9 cellular contexts compared by ENCODE assay signal in genomic region chr19:12825259-12826131, GRCh38. TPM values are rescaled to one million over a fixed set of nuclear protein-coding genes. Genes with fewer than 3 reads are reported as not detected.
DNase-seq lines count a peak whose midpoint lies in the region; FAIRE-seq and TF ChIP-seq lines count a peak whose summit lies in the region.
"Had no signal": no experiment of that assay in that cellular context is flagged by ENCODE, and none has a peak within 500 bp of the region (broad histone marks: within the 10 kb centered on the region; RNA-seq: fewer than 3 reads in every experiment).

No MANE protein-coding gene starts in this region.

- peak overlapping the region; percentile 90 for H3K18ac ChIP-seq in neuronal stem cell (ENCODE audit: low read length)

- H3K9ac ChIP-seq in neuronal stem cell (ENCODE audit: low read depth, low read length, poor library complexity) = no peak overlapping the region
- H3K9ac ChIP-seq: BLaER1 treated with 17β-estradiol and CSF1 and Interleukin-3, amounts not matched to agents 10 nM and 100 nM had no signal

- peak; percentile 53 for TF ChIP-seq CTCF in LNCaP clone FGC (IDR thresholded peaks at IDR 0.05; ENCODE audit: control insufficient read depth, extremely low read depth, insufficient read depth)
- peak; percentile 39 for TF ChIP-seq CTCF in cardiac fibroblast (IDR thresholded peaks at IDR 0.05; ENCODE audit: low read depth, low read length)

- no peak overlapping the region for H3K14ac ChIP-seq in neuronal stem cell (ENCODE audit: low read length)

- H4K8ac ChIP-seq in neuronal stem cell (ENCODE audit: low read depth, low read length) = no peak overlapping the region

- peak overlapping the region; percentile 88 for H2AFZ ChIP-seq in neuronal stem cell (ENCODE audit: low read length)

- no peaks in the 10 kb centered on the region for H3K79me1 ChIP-seq in neuronal stem cell (ENCODE audit: low read depth, low read length)

- peak overlapping the region; percentile 16 for H3K23ac ChIP-seq in neuronal stem cell (ENCODE audit: low read depth, low read length, poor library complexity)

- H3K4me3 ChIP-seq in LNCaP clone FGC (ENCODE audit: low read depth, low read length) (no peak overlapping the region), cardiac fibroblast (replicated peaks in 1 of 2; ENCODE audit: low read depth in 2 of 2, low read length in 2 of 2) (no peak overlapping the region), neuronal stem cell (ENCODE audit: low read length in 2 of 2) (peak overlapping the region; percentile 25 to 72)
- H3K4me3 ChIP-seq: BLaER1 treated with 17β-estradiol and CSF1 and Interleukin-3, amounts not matched to agents 10 nM and 100 nM had no signal

- H4K91ac ChIP-seq in neuronal stem cell (ENCODE audit: low read depth, low read length, poor library complexity) = no peak overlapping the region

- DNase-seq in DMS53 (lab: John Stamatoyannopoulos, UW) (peak; percentile 72), DMS53 treated with DMSO at 0.1 percent for 48 hours (lab: John Stamatoyannopoulos, UW; ENCODE audit: unreplicated experiment) (no peak), LNCaP clone FGC (ENCODE audit: low read depth) (no peak), cardiac fibroblast (ENCODE audit: low read depth in 2 of 2) (peak; percentile 52 to 54), neuronal stem cell (ENCODE audit: low spot score) (no peak), SIG-M5 treated with dmso at 0.1 percent for 504 hours (lab: John Stamatoyannopoulos, UW; ENCODE audit: unreplicated experiment) (no peak), H54 (ENCODE audit: insufficient read length, low spot score) (no peak), Ammon's horn (ENCODE audit: low spot score) (no peak)

- peak overlapping the region; percentile 51 for H3K4me2 ChIP-seq in neuronal stem cell (ENCODE audit: insufficient read depth, low read length, poor library complexity, severe bottlenecking)

- no peak overlapping the region for H3K4ac ChIP-seq in neuronal stem cell (ENCODE audit: low read length)

- no peaks in the 10 kb centered on the region for H3K36me3 ChIP-seq in neuronal stem cell (replicated peaks in 1 of 2; ENCODE audit: control insufficient read depth in 2 of 2, insufficient read depth in 2 of 2, low read length in 2 of 2)
- H3K36me3 ChIP-seq: BLaER1 treated with 17β-estradiol and CSF1 and Interleukin-3, amounts not matched to agents 10 nM and 100 nM had no signal

- H3K27ac ChIP-seq in neuronal stem cell (replicated peaks; ENCODE audit: low read length) = no peak overlapping the region
- H3K27ac ChIP-seq: BLaER1 treated with 17β-estradiol and CSF1 and Interleukin-3, amounts not matched to agents 10 nM and 100 nM had no signal

- H2AK5ac ChIP-seq in neuronal stem cell (ENCODE audit: low read depth, low read length) = no peak overlapping the region

- no peak overlapping the region for H2BK12ac ChIP-seq in neuronal stem cell (ENCODE audit: low read length)

- FAIRE-seq in H54 (lab: Jason Lieb, UNC) = no peak

- TF ChIP-seq POLR2A in H54 (IDR thresholded peaks at IDR 0.05; ENCODE audit: low read depth, low read length) = no peak

- no CpG with 5 or more reads among the region's 46 CpGs for WGBS in neuronal stem cell (ENCODE audit: extremely low coverage in 2 of 2, insufficient read length in 2 of 2, insufficient replicate concordance in 1 of 2), 2 donors

- H3K4me1 ChIP-seq in neuronal stem cell (ENCODE audit: control insufficient read depth in 2 of 2, insufficient read depth in 1 of 2, low read depth in 1 of 2, low read length in 2 of 2) = peaks cover 0 to 5% of the 10 kb centered on the region in 2 donors

- H3K27me3 ChIP-seq in neuronal stem cell (ENCODE audit: control insufficient read depth in 3 of 3, insufficient read depth in 3 of 3, low read depth in 1 of 3, low read length in 3 of 3) = peaks cover 0 to 45% (median 9%) of the 10 kb centered on the region in 3 experiments

- H3K9me3 ChIP-seq in neuronal stem cell (replicated peaks in 1 of 2; ENCODE audit: control insufficient read depth in 2 of 2, insufficient read depth in 1 of 2, low read depth in 1 of 2, low read length in 2 of 2) = no peaks in the 10 kb centered on the region

- H2BK120ac ChIP-seq in neuronal stem cell (ENCODE audit: low read depth, low read length) = no peak overlapping the region

- H2BK15ac ChIP-seq in neuronal stem cell (ENCODE audit: low read length) = no peak overlapping the region

- no peak overlapping the region for H2BK5ac ChIP-seq in neuronal stem cell (ENCODE audit: low read length)

RNA-seq across cellular contexts. Expression of gene RTBDN, which starts 8.9 kb away (rescaled TPM):
- 0.24 TPM for polyA plus RNA-seq in neuronal stem cell (2013, experiment 1 of 2)
- polyA plus RNA-seq in neuronal stem cell (2013, experiment 2 of 2) = 0.19 TPM

RNA-seq across cellular contexts. Expression of gene MAST1, which starts 12.8 kb away (rescaled TPM):
- polyA plus RNA-seq in neuronal stem cell (2013, experiment 1 of 2) = 11.7 TPM
- 10.6 TPM for polyA plus RNA-seq in neuronal stem cell (2013, experiment 2 of 2)

RNA-seq across cellular contexts. Expression of gene RNASEH2A, which starts 19.1 kb away (rescaled TPM):
- polyA plus RNA-seq in neuronal stem cell (2013, experiment 1 of 2) = 28.6 TPM
- 28.7 TPM for polyA plus RNA-seq in neuronal stem cell (2013, experiment 2 of 2)

RNA-seq across cellular contexts. Expression of gene THSD8, which starts 23.6 kb away (rescaled TPM):
- 26.3 TPM for polyA plus RNA-seq in neuronal stem cell (2013, experiment 1 of 2)
- 22.2 TPM for polyA plus RNA-seq in neuronal stem cell (2013, experiment 2 of 2)

RNA-seq across cellular contexts. Expression of gene PRDX2, which starts 23.9 kb away (rescaled TPM):
- 509 TPM for polyA plus RNA-seq in neuronal stem cell (2013, experiment 1 of 2)
- 486 TPM for polyA plus RNA-seq in neuronal stem cell (2013, experiment 2 of 2)

Comparison
In these comparisons a context has a peak if more than half of its experiments do, and no peak if none do; other contexts are left out.
1. DNase-seq: peak in DMS53 (single experiment) and cardiac fibroblast (2 of 2); none in DMS53 treated with DMSO at 0.1 percent for 48 hours (single experiment), LNCaP clone FGC (single experiment), neuronal stem cell (single experiment), SIG-M5 treated with dmso at 0.1 percent for 504 hours (single experiment), H54 (single experiment) and Ammon's horn (single experiment).
2. H3K4me3 ChIP-seq: peak in neuronal stem cell (2 of 2); none in LNCaP clone FGC (single experiment) and cardiac fibroblast (0 of 2).